ENCODE assay signal across 20 cellular contexts in the genomic region with DNA sequence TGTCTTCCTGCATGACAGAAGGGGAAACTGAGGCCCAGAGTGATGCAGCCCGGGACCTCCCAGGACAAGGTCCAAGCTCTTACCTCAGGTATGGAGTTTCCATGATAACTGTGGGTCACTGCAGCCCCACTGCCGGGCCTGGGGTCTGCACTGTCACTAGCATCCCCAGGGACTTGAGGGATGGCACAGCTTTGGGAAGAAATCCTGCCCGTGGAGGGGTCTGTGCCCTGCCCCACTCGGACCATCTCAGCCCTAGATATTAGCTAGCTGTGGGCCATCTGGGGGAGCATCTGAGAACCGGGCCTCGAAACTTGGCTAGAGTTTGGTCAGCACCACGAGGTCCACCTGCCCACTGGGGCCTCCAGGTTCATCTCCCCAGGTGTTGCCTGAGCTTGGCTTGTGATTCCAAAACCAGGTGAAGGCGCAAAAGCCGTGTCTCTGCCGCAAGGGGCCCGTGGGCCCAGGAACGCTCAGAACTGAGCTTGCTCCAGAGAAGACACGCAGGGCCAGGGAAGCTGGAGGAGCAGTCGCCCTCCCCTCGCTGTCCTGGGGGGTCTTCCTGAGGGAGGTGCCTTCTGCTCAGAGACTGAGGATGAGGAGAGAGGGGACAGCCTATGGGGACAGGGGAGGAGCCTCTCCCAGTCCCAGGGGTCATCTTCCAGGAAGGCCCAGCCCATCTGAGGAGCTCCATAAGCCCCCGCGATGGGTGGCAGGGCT. TPM values are rescaled to one million over a fixed set of nuclear protein-coding genes. Genes with fewer than 3 reads are reported as not detected.
DNase-seq lines count a peak whose midpoint lies in the region; ATAC-seq and TF ChIP-seq lines count a peak whose summit lies in the region.
"Had no signal": no experiment of that assay in that cellular context is flagged by ENCODE, and none has a peak within 500 bp of the region (broad histone marks: within the 10 kb centered on the region; RNA-seq: fewer than 3 reads in every experiment).

No MANE protein-coding gene starts in this region.

- H3K4me2 ChIP-seq in osteoblast (ENCODE audit: insufficient read depth, low read length) = no peak overlapping the region

- TF ChIP-seq POLR2A in uterus (IDR thresholded peaks at IDR 0.05) = no peak

- ATAC-seq in left cardiac atrium = no peak
- ATAC-seq in HG03460 (IDR thresholded peaks at IDR 0.05; ENCODE audit: unreplicated experiment) = no peak
- ATAC-seq: PC-3 had no signal

- intact Hi-C loops in left cardiac atrium (cut with DNase I) (no loop called here), uterus (cut with DNase I; ENCODE audit: low total_unique reads) (no loop called here)

- H3K4me1 Mint-ChIP-seq in chondrocyte (ENCODE audit: low read depth) = peaks cover 6% of the 10 kb centered on the region
- H3K4me1 Mint-ChIP-seq: B cell; CD4-positive, CD25-positive, alpha-beta regulatory T cell had no signal

- H3K27me3 ChIP-seq in osteoblast (ENCODE audit: insufficient read depth, low read length) (no peaks in the 10 kb centered on the region), uterus (no peaks in the 10 kb centered on the region), MG63 (no peaks in the 10 kb centered on the region)
- H3K27me3 ChIP-seq: SJSA1 had no signal

- H3K4me3 Mint-ChIP-seq in chondrocyte (ENCODE audit: unreplicated experiment) = no peak overlapping the region
- H3K4me3 Mint-ChIP-seq: B cell; CD4-positive, CD25-positive, alpha-beta regulatory T cell had no signal

- H3K27ac ChIP-seq in osteoblast (ENCODE audit: low read depth, low read length) (no peak overlapping the region), uterus (peak overlapping the region; percentile 18 to 20)
- H3K27ac ChIP-seq: RWPE1, SJSA1 had no signal

- H3K4me1 ChIP-seq in osteoblast (ENCODE audit: insufficient read depth, low read length) (no peaks in the 10 kb centered on the region), uterus (no peaks in the 10 kb centered on the region)

- no peaks in the 10 kb centered on the region for H3K36me3 Mint-ChIP-seq in chondrocyte (ENCODE audit: low read depth)
- H3K36me3 Mint-ChIP-seq: CD4-positive, CD25-positive, alpha-beta regulatory T cell had no signal

- H3K36me3 ChIP-seq in osteoblast (ENCODE audit: insufficient read depth, low read length) (no peaks in the 10 kb centered on the region), uterus (no peaks in the 10 kb centered on the region), MG63 (no peaks in the 10 kb centered on the region)
- H3K36me3 ChIP-seq: SJSA1 had no signal

- no peaks in the 10 kb centered on the region for H4K20me1 ChIP-seq in osteoblast (ENCODE audit: insufficient read depth, low read length)

- peaks cover 7% of the 10 kb centered on the region for H3K27me3 Mint-ChIP-seq in chondrocyte (ENCODE audit: low read depth)
- H3K27me3 Mint-ChIP-seq: B cell; CD4-positive, CD25-positive, alpha-beta regulatory T cell had no signal

- no peak overlapping the region for H3K27ac Mint-ChIP-seq in chondrocyte (ENCODE audit: unreplicated experiment)
- H3K27ac Mint-ChIP-seq: B cell; CD4-positive, CD25-positive, alpha-beta regulatory T cell had no signal

- no peak for TF ChIP-seq CTCF in chondrocyte (IDR thresholded peaks at IDR 0.05)
- no peak for TF ChIP-seq CTCF in osteoblast (IDR thresholded peaks at IDR 0.05; ENCODE audit: extremely low read depth, low read depth, low read length)
- no peak for TF ChIP-seq CTCF in uterus (IDR thresholded peaks at IDR 0.05)

- no peaks in the 10 kb centered on the region for H3K9me3 Mint-ChIP-seq in chondrocyte (ENCODE audit: low read depth)
- H3K9me3 Mint-ChIP-seq: CD4-positive, CD25-positive, alpha-beta regulatory T cell had no signal

- no peaks in the 10 kb centered on the region for H3K79me2 ChIP-seq in osteoblast (ENCODE audit: insufficient read depth, low read length)

- H3K9me3 ChIP-seq in osteoblast (ENCODE audit: low read depth, low read length) (no peaks in the 10 kb centered on the region), uterus (no peaks in the 10 kb centered on the region), MG63 (no peaks in the 10 kb centered on the region)
- H3K9me3 ChIP-seq: SJSA1 had no signal

- peak; percentile 68 for DNase-seq in chondrocyte (ENCODE audit: low spot score)
- peak; percentile 18 for DNase-seq in left cardiac atrium
- peak; percentile 70 for DNase-seq in osteoblast (ENCODE audit: insufficient read length, low spot score, missing footprints)
- DNase-seq in uterus = no peak
- no peak for DNase-seq in MG63
- DNase-seq in activated gamma-delta T cell treated with Interleukin-2 at 50 U/mL for 16 hours = no peak
- DNase-seq: CD4-positive, CD25-positive, alpha-beta regulatory T cell; EL; GOT3; KBM-7; NCI-H1436; NCI-H2029; NCI-H2171 treated with DMSO at 0.1 percent for 48 hours; NCI-H774; PC-3 had no signal

- H2AFZ ChIP-seq in osteoblast (ENCODE audit: low read length) = peak overlapping the region; percentile 37

- H3K4me3 ChIP-seq in osteoblast (ENCODE audit: insufficient read depth, low read length) (no peak overlapping the region), uterus (no peak overlapping the region), MG63 (no peak overlapping the region)
- H3K4me3 ChIP-seq: SJSA1 had no signal

RNA-seq across cellular contexts. Expression of gene LINC01488, which starts 4.8 kb away (rescaled TPM):
- total RNA-seq in chondrocyte (not detected in 3 replicates), left cardiac atrium (under 1 TPM in 1 of 2 donors, not detected in 1; 0.06 TPM), osteoblast (not detected in 2 replicates), uterus (not detected)
- total RNA-seq in MG63 (2014; rRNA removed; shearing (Covaris generic); ENCODE audit: low replicate concordance) = not detected in 2 replicates
- total RNA-seq: B cell; CD4-positive, CD25-positive, alpha-beta regulatory T cell; NCI-H460; PC-3 had no signal

Comparison
In these comparisons a context has a peak if more than half of its experiments do, and no peak if none do; other contexts are left out.
1. DNase-seq: peak in chondrocyte (single experiment), left cardiac atrium (single experiment) and osteoblast (single experiment); none in uterus (0 of 2), MG63 (single experiment) and activated gamma-delta T cell treated with Interleukin-2 at 50 U/mL for 16 hours (single experiment).